1 cellular context compared by ENCODE assay signal in genomic region chr5:135035678-135036030, GRCh38.
TF ChIP-seq lines count a peak whose summit lies in the region.

No MANE protein-coding gene starts in this region.

TF ChIP-seq in HepG2, 621 proteins besides CTCF, POLR2A, EP300 and RAD21:
- TF ChIP-seq HDAC2 (CRISPR knock-in tag; IDR thresholded peaks at IDR 0.05) (no peak), ZNF510 (CRISPR knock-in tag; IDR thresholded peaks at IDR 0.05; ENCODE audit: low read depth) (no peak), HNRNPK (IDR thresholded peaks at IDR 0.05; ENCODE audit: low read depth, low read length, poor library complexity, severe bottlenecking) (peak; percentile 16), ZFP62 (CRISPR knock-in tag; IDR thresholded peaks at IDR 0.05) (no peak), NCOR1 (IDR thresholded peaks at IDR 0.05; ENCODE audit: borderline replicate concordance, low read length) (no peak), ZNF737 (CRISPR knock-in tag; IDR thresholded peaks at IDR 0.05; ENCODE audit: borderline replicate concordance) (no peak), SETDB1 (CRISPR knock-in tag; IDR thresholded peaks at IDR 0.05; ENCODE audit: borderline replicate concordance) (no peak), PBX2 (CRISPR knock-in tag; IDR thresholded peaks at IDR 0.05) (no peak), PCBP1 (IDR thresholded peaks at IDR 0.05; ENCODE audit: borderline replicate concordance, low read depth, low read length) (peak; percentile 85; the same call in 1 of the 2 replicates), ZHX2 (IDR thresholded peaks at IDR 0.05; ENCODE audit: low read depth) (no peak), ZHX2 (CRISPR knock-in tag; IDR thresholded peaks at IDR 0.05; ENCODE audit: borderline replicate concordance) (no peak), PCBP2 (optimal IDR thresholded peaks at IDR 0.05; ENCODE audit: low read depth, low read length, poor library complexity, severe bottlenecking) (no peak), ZNF460 (CRISPR knock-in tag; IDR thresholded peaks at IDR 0.05; ENCODE audit: borderline replicate concordance) (no peak)
